In genomic region chr17:55986817-55987216, GRCh38 we compare ENCODE assay signal across 34 cellular contexts.
"Had no signal": no experiment of that assay in that cellular context is flagged by ENCODE, and none has a peak within 500 bp of the region (broad histone marks: within the 10 kb centered on the region; RNA-seq: fewer than 3 reads in every experiment).

No MANE protein-coding gene starts in this region.

- DNase-seq: activated CD4-positive, alpha-beta T cell treated with anti-CD3 and anti-CD28 coated beads for 1 hour; activated CD4-positive, alpha-beta T cell treated with anti-CD3 and anti-CD28 coated beads, Interleukin-2, amount 10 ng/mL, durations not matched to agents 7 days and 5 days; activated CD4-positive, alpha-beta T cell treated with anti-CD3 and anti-CD28 coated beads, Interleukin-2, amount 50 U/mL, for 48 hours; activated CD4-positive, CD25-positive, alpha-beta regulatory T cell; activated CD8-positive, alpha-beta T cell treated with anti-CD3 and anti-CD28 coated beads, Interleukin-2, amount 10 ng/mL, durations not matched to agents 7 days and 5 days; activated effector memory CD4-positive, alpha-beta T cell treated with Interleukin-2 at 50 U/mL for 16 hours; activated naive CD4-positive, alpha-beta T cell treated with anti-CD3 and anti-CD28 coated beads, Interleukin-2, amount 10 ng/mL, durations not matched to agents 7 days and 5 days; activated naive CD8-positive, alpha-beta T cell treated with anti-CD3 and anti-CD28 coated beads, Interleukin-2, amount 50 U/mL, for 24 hours; activated T-cell treated with anti-CD3 and anti-CD28 coated beads, Interleukin-2, amount 50 U/mL, for 4 hours; anterior cingulate cortex; caudate nucleus; cerebellar nuclear complex; cortex of kidney; Kasumi-1; KG1; MG63; NCI-H1105; NCI-H1417 treated with DMSO at 0.1 percent for 48 hours; NCI-H1694; NCI-H1930; NCI-H2081 treated with DMSO at 0.1 percent for 48 hours; NCI-H226; NCI-H446 treated with DMSO at 0.1 percent for 48 hours; NCI-H524; NCI-H69; PC-9; SJCRH30; T1000; WERI-Rb-1 had no signal

- ATAC-seq: activated CD8-positive, alpha-beta T cell treated with anti-CD3 and anti-CD28 coated beads, Interleukin-2, amount 10 ng/mL, durations not matched to agents 7 days and 5 days; activated naive CD8-positive, alpha-beta T cell treated with anti-CD3 and anti-CD28 coated beads, Interleukin-2, amount 50 U/mL, for 24 hours; activated T-cell treated with anti-CD3 and anti-CD28 coated beads, Interleukin-2, amount 50 U/mL, for 4 hours; Right ventricle myocardium inferior had no signal

- H3K9me3 ChIP-seq: MG63, SJCRH30 had no signal

- H3K27me3 Mint-ChIP-seq: activated CD4-positive, alpha-beta T cell treated with anti-CD3 and anti-CD28 coated beads, Interleukin-2, amount 10 ng/mL, durations not matched to agents 7 days and 5 days; activated naive CD4-positive, alpha-beta T cell treated with anti-CD3 and anti-CD28 coated beads, Interleukin-2, amount 10 ng/mL, durations not matched to agents 7 days and 5 days; activated naive CD8-positive, alpha-beta T cell treated with anti-CD3 and anti-CD28 coated beads, Interleukin-2, amount 50 U/mL, for 24 hours had no signal

- H3K27me3 ChIP-seq: MG63, SJCRH30 had no signal

- H3K36me3 ChIP-seq: MG63, SJCRH30, WERI-Rb-1 had no signal

- H3K36me3 Mint-ChIP-seq: activated naive CD4-positive, alpha-beta T cell treated with anti-CD3 and anti-CD28 coated beads, Interleukin-2, amount 10 ng/mL, durations not matched to agents 7 days and 5 days; activated naive CD8-positive, alpha-beta T cell; brain had no signal

- H3K4me1 Mint-ChIP-seq: activated CD4-positive, alpha-beta T cell treated with anti-CD3 and anti-CD28 coated beads, Interleukin-2, amount 10 ng/mL, durations not matched to agents 7 days and 5 days; activated naive CD4-positive, alpha-beta T cell treated with anti-CD3 and anti-CD28 coated beads, Interleukin-2, amount 10 ng/mL, durations not matched to agents 7 days and 5 days; activated naive CD8-positive, alpha-beta T cell treated with anti-CD3 and anti-CD28 coated beads, Interleukin-2, amount 50 U/mL, for 24 hours; brain had no signal

- H3K4me3 Mint-ChIP-seq: activated CD4-positive, alpha-beta T cell treated with anti-CD3 and anti-CD28 coated beads, Interleukin-2, amount 10 ng/mL, durations not matched to agents 7 days and 5 days; activated CD8-positive, alpha-beta T cell treated with anti-CD3 and anti-CD28 coated beads, Interleukin-2, amount 10 ng/mL, durations not matched to agents 7 days and 5 days; activated naive CD4-positive, alpha-beta T cell treated with anti-CD3 and anti-CD28 coated beads, Interleukin-2, amount 10 ng/mL, durations not matched to agents 7 days and 5 days; activated naive CD8-positive, alpha-beta T cell; activated naive CD8-positive, alpha-beta T cell treated with anti-CD3 and anti-CD28 coated beads, Interleukin-2, amount 50 U/mL, for 24 hours; activated T-cell treated with anti-CD3 and anti-CD28 coated beads, Interleukin-2, amount 50 U/mL, for 4 hours; brain had no signal

- H3K4me1 ChIP-seq: SJCRH30 had no signal

- H3K4me3 ChIP-seq: MG63, PC-9, SJCRH30, SK-N-MC had no signal

- H3K27ac Mint-ChIP-seq: activated CD4-positive, alpha-beta T cell treated with anti-CD3 and anti-CD28 coated beads, Interleukin-2, amount 10 ng/mL, durations not matched to agents 7 days and 5 days; activated CD8-positive, alpha-beta T cell treated with anti-CD3 and anti-CD28 coated beads, Interleukin-2, amount 10 ng/mL, durations not matched to agents 7 days and 5 days; activated naive CD4-positive, alpha-beta T cell treated with anti-CD3 and anti-CD28 coated beads, Interleukin-2, amount 10 ng/mL, durations not matched to agents 7 days and 5 days; activated naive CD8-positive, alpha-beta T cell; activated naive CD8-positive, alpha-beta T cell treated with anti-CD3 and anti-CD28 coated beads, Interleukin-2, amount 50 U/mL, for 24 hours; brain had no signal

- H3K27ac ChIP-seq: PC-9, RWPE1, SJCRH30, SK-N-MC, WERI-Rb-1 had no signal

- H3K9me3 Mint-ChIP-seq: activated CD4-positive, alpha-beta T cell treated with anti-CD3 and anti-CD28 coated beads, Interleukin-2, amount 10 ng/mL, durations not matched to agents 7 days and 5 days; activated T-cell treated with anti-CD3 and anti-CD28 coated beads, Interleukin-2, amount 50 U/mL, for 4 hours had no signal
